Comparison of ENCODE assay signal across 1 cellular context in genomic region chr15:90212221-90213079, GRCh38.
TF ChIP-seq lines count a peak whose summit lies in the region.

No MANE protein-coding gene starts in this region.

TF ChIP-seq in GM23338, 12 proteins besides CTCF, POLR2A, EP300 and RAD21 (continued from another document):
- TF ChIP-seq ZNF331 (CRISPR knock-in tag; IDR thresholded peaks at IDR 0.05; ENCODE audit: low read depth), result no peak
- TF ChIP-seq NANOG (IDR thresholded peaks at IDR 0.05; ENCODE audit: borderline replicate concordance), result no peak
- no peak for TF ChIP-seq STAT1 (IDR thresholded peaks at IDR 0.05; ENCODE audit: unreplicated experiment)
- no peak for TF ChIP-seq ZNF462 (CRISPR knock-in tag; IDR thresholded peaks at IDR 0.05)
- TF ChIP-seq EZH2phosphoT487 (IDR thresholded peaks at IDR 0.05; ENCODE audit: unreplicated experiment), result no peak
- TF ChIP-seq POLR2AphosphoS5 (IDR thresholded peaks at IDR 0.05; ENCODE audit: low read depth), result no peak
- TF ChIP-seq REST (IDR thresholded peaks at IDR 0.05; ENCODE audit: unreplicated experiment), result no peak
- no peak for TF ChIP-seq JUNB (IDR thresholded peaks at IDR 0.05; ENCODE audit: unreplicated experiment)
